In genomic region chr2:106851055-106851454, GRCh38 we compare ENCODE assay signal across 16 cellular contexts. TPM values are rescaled to one million over a fixed set of nuclear protein-coding genes. Genes with fewer than 3 reads are reported as not detected.
DNase-seq lines count a peak whose midpoint lies in the region; ATAC-seq and TF ChIP-seq lines count a peak whose summit lies in the region.
"Had no signal": no experiment of that assay in that cellular context is flagged by ENCODE, and none has a peak within 500 bp of the region (broad histone marks: within the 10 kb centered on the region; RNA-seq: fewer than 3 reads in every experiment).

No MANE protein-coding gene starts in this region.

- DNase-seq in Right ventricle myocardium superior (no peak), left cardiac atrium (no peak), endodermal cell (no peak), thyroid gland (no peak), retina (no peak), NCI-H2081 (lab: John Stamatoyannopoulos, UW) (no peak)
- DNase-seq in activated CD4-positive, alpha-beta T cell treated with anti-CD3 and anti-CD28 coated beads for 4 hours = no peak
- DNase-seq: 8988T; CD8-positive, alpha-beta memory T cell; DND-41; GF-D8; NCI-H146; NCI-H446 treated with DMSO at 0.1 percent for 48 hours; NCI-H774 had no signal

- no peak overlapping the region for H3K4me3 ChIP-seq in endodermal cell (ENCODE audit: low read length)
- peak overlapping the region; percentile 16 for H3K4me3 ChIP-seq in neural cell (ENCODE audit: low read length)
- no peak overlapping the region for H3K4me3 ChIP-seq in thyroid gland (replicated peaks in 1 of 3)
- H3K4me3 ChIP-seq: BLaER1 had no signal

- H3K27ac Mint-ChIP-seq in endodermal cell = no peak overlapping the region
- H3K27ac Mint-ChIP-seq: CD8-positive, alpha-beta memory T cell had no signal

- peak overlapping the region; percentile 12 for H3K4me2 ChIP-seq in neural cell (ENCODE audit: low read length)
- H3K4me2 ChIP-seq: BLaER1 had no signal

- H4K20me1 ChIP-seq in neural cell (ENCODE audit: insufficient read depth) = no peaks in the 10 kb centered on the region
- H4K20me1 ChIP-seq: BLaER1 had no signal

- H3K36me3 Mint-ChIP-seq in endodermal cell (ENCODE audit: low read depth) = no peaks in the 10 kb centered on the region
- H3K36me3 Mint-ChIP-seq: CD8-positive, alpha-beta memory T cell had no signal

- no peaks in the 10 kb centered on the region for H3K9me2 ChIP-seq in neural cell (ENCODE audit: insufficient read depth, low read length)

- H3K27me3 ChIP-seq in endodermal cell (ENCODE audit: control insufficient read depth, insufficient read depth, low read length, poor library complexity, severe bottlenecking) = no peaks in the 10 kb centered on the region
- no peaks in the 10 kb centered on the region for H3K27me3 ChIP-seq in neural cell (ENCODE audit: insufficient read depth, low read depth, low read length)
- H3K27me3 ChIP-seq in thyroid gland = no peaks in the 10 kb centered on the region
- H3K27me3 ChIP-seq: BLaER1 had no signal

- no peak overlapping the region for H2AFZ ChIP-seq in neural cell (ENCODE audit: low read depth, low read length)

- TF ChIP-seq EP300 in neural cell (conservative IDR thresholded peaks at IDR 0.05; ENCODE audit: poor library complexity, severe bottlenecking) = no peak

- TF ChIP-seq CTCF in endodermal cell (conservative IDR thresholded peaks at IDR 0.05) (no peak), neural cell (IDR thresholded peaks at IDR 0.05; ENCODE audit: poor library complexity, severe bottlenecking) (no peak), thyroid gland (IDR thresholded peaks at IDR 0.05) (peak in 3 of 6 experiments; percentile 14 to 42 (median 35))

- no peaks in the 10 kb centered on the region for H3K79me2 ChIP-seq in neural cell (replicated peaks; ENCODE audit: insufficient read depth, low read length)

- H3K9me3 ChIP-seq in endodermal cell (ENCODE audit: control insufficient read depth, low read length) = no peaks in the 10 kb centered on the region
- H3K9me3 ChIP-seq in neural cell (ENCODE audit: low read length) = no peaks in the 10 kb centered on the region
- H3K9me3 ChIP-seq in thyroid gland = no peaks in the 10 kb centered on the region
- H3K9me3 ChIP-seq: BLaER1 had no signal

- 20 to 37% methylated on average over 1 to 2 of the region's 2 CpGs for WGBS in endodermal cell (ENCODE audit: insufficient coverage in 1 of 2, insufficient read length in 1 of 2), 2 experiments
- WGBS in thyroid gland, 2 donors = 16 to 28% methylated on average over 2 of the region's 2 CpGs

- intact Hi-C loops in Right ventricle myocardium superior (cut with DNase I) = no loop called here
- intact Hi-C loops in left cardiac atrium (cut with DNase I) = no loop called here
- intact Hi-C loops in thyroid gland (cut with DNase I) = no loop called here

- TF ChIP-seq RAD21 in neural cell (conservative IDR thresholded peaks at IDR 0.05) = no peak

- TF ChIP-seq POLR2A in thyroid gland (IDR thresholded peaks at IDR 0.05) = no peak

- H3K27ac ChIP-seq in endodermal cell (ENCODE audit: low read depth, low read length) (peak overlapping the region; percentile 85), neural cell (ENCODE audit: low read length) (no peak overlapping the region), thyroid gland (peak overlapping the region; percentile 21 to 47 (median 44))
- H3K27ac ChIP-seq: BLaER1 had no signal

- H3K9ac ChIP-seq in endodermal cell (ENCODE audit: extremely low read depth, low read length, poor library complexity, severe bottlenecking) (no peak overlapping the region), neural cell (ENCODE audit: low read length) (no peak overlapping the region)
- H3K9ac ChIP-seq: BLaER1 had no signal

- H3K36me3 ChIP-seq in endodermal cell (ENCODE audit: control insufficient read depth, insufficient read depth, low read length) (no peaks in the 10 kb centered on the region), neural cell (ENCODE audit: insufficient read depth, low read length) (no peaks in the 10 kb centered on the region), thyroid gland (no peaks in the 10 kb centered on the region)
- H3K36me3 ChIP-seq: BLaER1 had no signal

- no peak overlapping the region for H3K4me3 Mint-ChIP-seq in endodermal cell
- H3K4me3 Mint-ChIP-seq: CD8-positive, alpha-beta memory T cell had no signal

- no peaks in the 10 kb centered on the region for H3K9me3 Mint-ChIP-seq in endodermal cell
- H3K9me3 Mint-ChIP-seq: CD8-positive, alpha-beta memory T cell had no signal

- H3F3A ChIP-seq in neural cell (ENCODE audit: insufficient read depth, low read length, poor library complexity, severe bottlenecking) = peaks cover 6% of the 10 kb centered on the region

- peaks cover 4% of the 10 kb centered on the region for H3K27me3 Mint-ChIP-seq in endodermal cell (ENCODE audit: insufficient read depth)

- peaks cover 61% of the 10 kb centered on the region for H3K4me1 Mint-ChIP-seq in endodermal cell
- H3K4me1 Mint-ChIP-seq: CD8-positive, alpha-beta memory T cell had no signal

- ATAC-seq in Right ventricle myocardium superior (ENCODE audit: poor library complexity) = peak; percentile 61
- no peak for ATAC-seq in left cardiac atrium

- H3K4me1 ChIP-seq in endodermal cell (ENCODE audit: control insufficient read depth, insufficient read depth, low read length) (peaks cover 26% of the 10 kb centered on the region), thyroid gland (peaks cover 27 to 34% of the 10 kb centered on the region in 2 donors)
- H3K4me1 ChIP-seq: BLaER1 had no signal

TF ChIP-seq in neural cell, 6 proteins besides CTCF, POLR2A, EP300 and RAD21:
- TF ChIP-seq MXI1 (conservative IDR thresholded peaks at IDR 0.05; ENCODE audit: poor library complexity, severe bottlenecking) (no peak), POLR2AphosphoS5 (IDR thresholded peaks at IDR 0.05) (no peak), SMC3 (conservative IDR thresholded peaks at IDR 0.05; ENCODE audit: poor library complexity) (no peak), EZH2 (IDR thresholded peaks at IDR 0.05; ENCODE audit: borderline replicate concordance, insufficient read depth, low read length, poor library complexity, severe bottlenecking) (no peak), REST (IDR thresholded peaks at IDR 0.05; ENCODE audit: borderline replicate concordance) (no peak), TAF1 (IDR thresholded peaks at IDR 0.05; ENCODE audit: low read depth) (no peak)

RNA-seq across cellular contexts. Expression of gene ST6GAL2, which starts 34.9 kb away (rescaled TPM):
- total RNA-seq in Right ventricle myocardium superior = not detected
- 1 to 10 TPM in 1 of 2 donors, under 1 TPM in 1; 0.89 to 1.7 TPM for total RNA-seq in left cardiac atrium
- total RNA-seq in endodermal cell = 10 to 100 TPM in 1 of 2 donors, 1 to 10 TPM in 1; 7.8 to 17.9 TPM
- polyA plus RNA-seq in endodermal cell (2013, experiment 1 of 2) = 19.3 TPM
- 18.8 TPM for polyA plus RNA-seq in endodermal cell (2013, experiment 2 of 2)
- 21.8 and 22.1 TPM in 2 replicates for polyA plus RNA-seq in neural cell
- polyA minus RNA-seq in neural cell = 59.6 and 77.6 TPM in 2 replicates
- total RNA-seq in thyroid gland = 10 to 100 TPM; 17.6 to 94.5 (median 49.9) TPM
- total RNA-seq: CD8-positive, alpha-beta memory T cell had no signal
- polyA plus RNA-seq: CD8-positive, alpha-beta memory T cell had no signal
